ENCODE assay signal across 8 cellular contexts in the genomic region with DNA sequence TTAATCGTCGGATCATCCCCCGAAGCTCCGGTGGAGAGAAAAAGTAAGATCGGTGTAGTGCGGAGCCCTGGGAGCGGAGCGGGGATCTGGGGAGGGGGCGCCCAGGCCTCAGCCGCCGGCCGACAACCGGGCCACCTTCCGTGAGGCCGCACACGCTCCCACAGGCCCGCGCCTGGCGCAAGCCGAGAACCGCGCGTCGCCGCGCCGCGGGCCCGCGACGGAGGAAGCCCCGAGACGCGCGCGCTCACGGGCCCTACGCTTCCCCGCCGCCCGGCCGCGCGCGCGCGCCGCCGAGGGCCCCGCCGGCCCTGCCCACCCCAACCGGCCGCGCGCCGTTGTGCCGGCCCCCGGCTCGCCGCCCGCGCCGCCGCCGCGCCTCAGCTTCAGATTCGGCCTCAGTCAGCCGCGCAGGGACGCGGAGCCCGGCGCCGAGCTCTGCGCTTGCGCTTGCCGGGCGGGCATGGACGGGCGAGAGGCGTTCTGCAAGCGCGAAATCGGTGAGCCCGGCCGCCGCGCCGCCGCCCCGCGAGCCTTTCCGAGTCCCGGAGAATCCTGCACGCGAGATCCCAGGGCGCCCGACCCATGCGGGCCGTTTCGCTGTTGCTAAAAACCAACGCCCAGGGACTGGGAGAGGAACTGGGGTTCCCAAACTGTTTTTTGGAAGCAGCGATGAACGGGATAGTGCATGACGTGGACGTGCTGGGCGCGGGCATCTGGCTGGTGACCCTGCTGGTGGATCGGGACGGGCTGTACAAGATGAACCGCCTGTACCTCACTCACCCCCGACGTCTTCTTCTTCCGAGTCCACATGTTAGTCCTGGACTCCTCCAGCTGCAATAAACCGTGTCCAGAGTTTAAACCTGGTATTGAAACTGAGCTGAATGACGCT. TPM values are rescaled to one million over a fixed set of nuclear protein-coding genes. Genes with fewer than 3 reads are reported as not detected.
A peak's percentile ranks its signal among the peaks of the same experiment; 100 is the strongest.
DNase-seq lines count a peak whose midpoint lies in the region; ATAC-seq and TF ChIP-seq lines count a peak whose summit lies in the region.

No MANE protein-coding gene starts in this region.

- no peaks in the 10 kb centered on the region for H3K9me3 ChIP-seq in left ventricle myocardium inferior (replicated peaks)
- H3K9me3 ChIP-seq in prostate gland: no peaks in the 10 kb centered on the region
- no peaks in the 10 kb centered on the region for H3K9me3 ChIP-seq in upper lobe of right lung

- no peak for TF ChIP-seq POLR2A in prostate gland (IDR thresholded peaks at IDR 0.05)

- H3K36me3 ChIP-seq in left ventricle myocardium inferior: no peaks in the 10 kb centered on the region
- H3K36me3 ChIP-seq in prostate gland: no peaks in the 10 kb centered on the region
- no peaks in the 10 kb centered on the region for H3K36me3 ChIP-seq in upper lobe of right lung

- WGBS in prostate gland: under 1% methylated on average over 101 of the region's 116 CpGs

- H3K4me3 ChIP-seq in left ventricle myocardium inferior (peak overlapping the region; percentile 85), prostate gland (peak overlapping the region; percentile 47 to 60), upper lobe of right lung (peak overlapping the region; percentile 69)

- ATAC-seq in HG02588 (IDR thresholded peaks at IDR 0.05; ENCODE audit: unreplicated experiment) (peak; percentile 84), upper lobe of right lung (peak; percentile 97)

- intact Hi-C loops in left ventricle myocardium inferior (cut with micrococcal nuclease) (no loop called here), prostate gland (cut with DNase I) (no loop called here), upper lobe of right lung (cut with DNase I) (no loop called here)

- H3K4me1 ChIP-seq in left ventricle myocardium inferior (peaks cover 19% of the 10 kb centered on the region), prostate gland (replicated peaks) (no peaks in the 10 kb centered on the region), upper lobe of right lung (no peaks in the 10 kb centered on the region)

- TF ChIP-seq CTCF in GM12873 (IDR thresholded peaks at IDR 0.05; ENCODE audit: insufficient read depth, low read depth, low read length, missing control alignments) (peak; percentile 11), left ventricle myocardium inferior (IDR thresholded peaks at IDR 0.05; ENCODE audit: borderline replicate concordance) (no peak), prostate gland (IDR thresholded peaks at IDR 0.05) (peak in 1 of 4 experiments; percentile 3), upper lobe of right lung (IDR thresholded peaks at IDR 0.05) (no peak)

- H3K27ac ChIP-seq in left ventricle myocardium inferior (replicated peaks): peak overlapping the region; percentile 96
- H3K27ac ChIP-seq in prostate gland: peak overlapping the region; percentile 86 to 87
- peak overlapping the region; percentile 92 for H3K27ac ChIP-seq in upper lobe of right lung

- DNase-seq in NCI-H1048 (lab: John Stamatoyannopoulos, UW) (peak; percentile 88), T follicular helper cell (ENCODE audit: low read depth) (peak; percentile 75), amniotic epithelial cell (ENCODE audit: low read depth) (peak; percentile 78), left ventricle myocardium inferior (peak; percentile 89), prostate gland (ENCODE audit: low spot score) (peak; percentile 77), upper lobe of right lung (peak; percentile 95)

- H3K27me3 ChIP-seq in left ventricle myocardium inferior (ENCODE audit: low read depth) (no peaks in the 10 kb centered on the region), prostate gland (replicated peaks; ENCODE audit: insufficient read depth) (no peaks in the 10 kb centered on the region), upper lobe of right lung (no peaks in the 10 kb centered on the region)

RNA-seq across cellular contexts. Expression of a gene that starts 28.0 kb away (rescaled TPM):
- total RNA-seq in left ventricle myocardium inferior (1.2 TPM), prostate gland (1 to 10 TPM; 2.8 to 3.3 TPM), upper lobe of right lung (1.9 TPM)

Comparison
In these comparisons a context has a peak if more than half of its experiments do, and no peak if none do; other contexts are left out.
1. Peak in every context shown above with its lines: DNase-seq, ATAC-seq, H3K4me3 ChIP-seq and H3K27ac ChIP-seq.